In genomic region chr22:24179478-24180210, GRCh38 we compare ENCODE assay signal across 19 cellular contexts. TPM values are rescaled to one million over a fixed set of nuclear protein-coding genes. Genes with fewer than 3 reads are reported as not detected.
DNase-seq lines count a peak whose midpoint lies in the region; ATAC-seq and TF ChIP-seq lines count a peak whose summit lies in the region.
"Had no signal": no experiment of that assay in that cellular context is flagged by ENCODE, and none has a peak within 500 bp of the region (broad histone marks: within the 10 kb centered on the region; RNA-seq: fewer than 3 reads in every experiment).

No MANE protein-coding gene starts in this region.

- POLR2A ChIA-PET in HEK293 (lab: Yijun Ruan, JAX): no interaction called here

- TF ChIP-seq POLR2A in sigmoid colon (IDR thresholded peaks at IDR 0.05): no peak

- TF ChIP-seq EP300 in sigmoid colon (IDR thresholded peaks at IDR 0.05): no peak

- WGBS in sigmoid colon, 2 donors: 85 to 89% methylated on average over 17 of the region's 17 CpGs

- H3K27ac ChIP-seq in HEK293 (ENCODE audit: extremely low read depth, low read depth, low read length): no peak overlapping the region
- peak overlapping the region; percentile 84 to 92 for H3K27ac ChIP-seq in ascending aorta
- H3K27ac ChIP-seq in sigmoid colon: peak overlapping the region; percentile 32 to 87 (median 82)

- no peak for TF ChIP-seq CTCF in HEK293 (tag by site-specific recombination; IDR thresholded peaks at IDR 0.05)
- no peak for TF ChIP-seq CTCF in ascending aorta (IDR thresholded peaks at IDR 0.05)
- no peak for TF ChIP-seq CTCF in sigmoid colon (IDR thresholded peaks at IDR 0.05)

- H3K4me1 ChIP-seq in HEK293 (ENCODE audit: control insufficient read depth, insufficient read depth, low read length) (peaks cover 3% of the 10 kb centered on the region; the same call in 1 of the 2 replicates), ascending aorta (peaks cover 15 to 73% of the 10 kb centered on the region in 2 donors), sigmoid colon (peaks cover 0 to 69% (median 55%) of the 10 kb centered on the region in 4 donors)

- no peaks in the 10 kb centered on the region for H3K27me3 ChIP-seq in ascending aorta
- H3K27me3 ChIP-seq in sigmoid colon: no peaks in the 10 kb centered on the region
- H3K27me3 ChIP-seq: gastrocnemius medialis, transverse colon had no signal

- H3K9me3 ChIP-seq in HEK293 (ENCODE audit: control insufficient read depth, insufficient read depth, low read depth, low read length) (no peaks in the 10 kb centered on the region), ascending aorta (no peaks in the 10 kb centered on the region), sigmoid colon (no peaks in the 10 kb centered on the region)
- H3K9me3 ChIP-seq: gastrocnemius medialis, transverse colon had no signal

- H3K36me3 ChIP-seq in HEK293 (ENCODE audit: control insufficient read depth in 2 of 2, insufficient read depth in 1 of 2, low read length in 2 of 2) (peaks cover 0 to 24% of the 10 kb centered on the region in 2 experiments; a peak in 1 of 3 replicates), ascending aorta (peaks cover 1 to 5% of the 10 kb centered on the region in 2 donors), sigmoid colon (peaks cover 0 to 12% (median 4%) of the 10 kb centered on the region in 4 donors)
- H3K36me3 ChIP-seq: gastrocnemius medialis had no signal

- CTCF ChIA-PET in HEK293 (lab: Yijun Ruan, JAX): interaction anchor here (0.6 to 7.9 kb wide), 5 partner anchors 10 to 771 kb away, joined by 3 to 114 read pairs (median 3); no protein-coding TSS in a partner anchor

- ATAC-seq in left ventricle myocardium superior (no peak), GM18909 (IDR thresholded peaks at IDR 0.05; ENCODE audit: poor library complexity, unreplicated experiment) (no peak)
- ATAC-seq: gastrocnemius medialis, sciatic nerve had no signal

- no peak overlapping the region for H3K4me3 ChIP-seq in HEK293 (ENCODE audit: low read depth, low read length)
- no peak overlapping the region for H3K4me3 ChIP-seq in ascending aorta
- H3K4me3 ChIP-seq in sigmoid colon: no peak overlapping the region
- H3K4me3 ChIP-seq: gastrocnemius medialis, transverse colon had no signal

- DNase-seq in ascending aorta (ENCODE audit: low spot score in 2 of 2): no peak
- DNase-seq in left ventricle myocardium superior: peak; percentile 23
- no peak for DNase-seq in sigmoid colon
- DNase-seq in retina: no peak
- no peak for DNase-seq in DMS53 (lab: John Stamatoyannopoulos, UW)
- no peak for DNase-seq in occipital lobe (lab: John Stamatoyannopoulos, UW)
- DNase-seq: activated CD4-positive, alpha-beta T cell treated with anti-CD3 and anti-CD28 coated beads, Interleukin-2, amount 10 ng/mL, durations not matched to agents 7 days and 5 days; DMS 273 treated with DMSO at 0.1 percent for 48 hours; endodermal cell; gastrocnemius medialis; HFFc6; IMR-90; NCI-H1092 treated with DMSO at 0.1 percent for 48 hours; NCI-H1930; NCI-H345; transverse colon had no signal

- intact Hi-C loops in ascending aorta (cut with DNase I) (loop anchor here (5.0 to 10.0 kb wide), 3 partner anchors 117 to 222 kb away; partner anchors contain the start of gene CABIN1), left ventricle myocardium superior (cut with micrococcal nuclease) (no loop called here), sigmoid colon (cut with DNase I) (loop anchor here (5.0 kb wide), 1 partner anchor 222 kb away; no protein-coding TSS in a partner anchor)

TF ChIP-seq in HEK293, 187 proteins besides CTCF, POLR2A, EP300 and RAD21:
- TF ChIP-seq ZNF623 (tag by site-specific recombination; IDR thresholded peaks at IDR 0.05) (no peak), SP2 (tag by site-specific recombination; IDR thresholded peaks at IDR 0.05) (peak; percentile 18), GLIS2 (tag by site-specific recombination; IDR thresholded peaks at IDR 0.05) (0 out of 2 replicates have a peak, but pooled peaks have one; percentile 29)

RNA-seq across cellular contexts. Expression of gene SUSD2, which starts 1.6 kb away (rescaled TPM):
- total RNA-seq in ascending aorta (51.0 TPM), left ventricle myocardium superior (3.3 TPM), sigmoid colon (1 to 10 TPM; 1.2 to 8.6 (median 3.8) TPM), occipital lobe (not detected)
- polyA plus RNA-seq in sigmoid colon: 1 to 10 TPM in 1 of 3 donors, not detected in 2; 2.6 TPM
